8 cellular contexts compared by ENCODE assay signal in the genomic region with DNA sequence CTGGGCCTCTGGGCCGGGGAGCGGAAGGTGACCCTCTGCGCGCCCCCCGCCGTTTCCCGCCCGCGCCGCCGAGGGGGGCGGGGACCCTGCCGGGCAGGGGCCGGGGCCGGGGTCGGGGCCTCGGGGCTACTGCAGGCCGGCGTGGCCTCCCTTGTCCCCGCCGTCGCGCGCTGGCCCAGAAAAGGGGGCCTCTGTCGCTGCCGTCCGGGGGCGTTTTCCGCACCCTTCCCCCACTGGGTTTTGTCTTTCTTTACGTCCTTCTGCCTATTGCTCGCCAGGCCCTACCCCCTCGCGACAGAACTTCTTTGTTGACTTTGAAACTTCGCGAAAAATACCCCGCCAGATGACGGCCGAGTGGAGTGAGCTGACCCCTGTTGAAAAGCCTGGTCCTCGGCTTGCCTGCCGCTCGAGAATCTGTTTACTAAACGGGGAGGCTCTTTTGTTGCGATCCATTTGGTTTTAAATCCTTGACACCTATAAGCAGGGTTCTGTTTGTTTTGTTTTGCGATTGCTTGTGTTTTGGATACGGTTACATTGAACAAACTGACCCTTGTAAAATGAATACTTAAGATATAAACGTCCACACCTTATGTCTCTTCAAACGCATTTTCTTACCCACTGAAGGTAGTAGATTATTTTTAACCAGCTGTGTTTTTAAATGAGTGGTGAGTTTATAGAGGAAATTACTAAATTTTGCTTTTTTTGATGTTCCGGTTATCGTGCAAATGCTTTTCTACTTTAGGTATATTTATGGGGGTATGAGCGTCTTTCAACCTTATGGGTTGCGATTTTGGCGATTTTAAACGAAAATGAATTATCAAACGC. TPM values are rescaled to one million over a fixed set of nuclear protein-coding genes. Genes with fewer than 3 reads are reported as not detected.
DNase-seq lines count a peak whose midpoint lies in the region; ATAC-seq and TF ChIP-seq lines count a peak whose summit lies in the region.

No MANE protein-coding gene starts in this region.

- no peaks in the 10 kb centered on the region for H3K27me3 ChIP-seq in esophagus squamous epithelium

- H3K4me1 ChIP-seq in esophagus squamous epithelium: peaks cover 9 to 65% (median 18%) of the 10 kb centered on the region in 3 donors

- H3K36me3 Mint-ChIP-seq in nephron (ENCODE audit: low read depth) (peaks cover 8% of the 10 kb centered on the region), type B pancreatic cell (peaks cover 8% of the 10 kb centered on the region)

- ATAC-seq in HG02973 (IDR thresholded peaks at IDR 0.05; ENCODE audit: unreplicated experiment): peak; percentile 10

- TF ChIP-seq POLR2A in esophagus squamous epithelium (IDR thresholded peaks at IDR 0.05): no peak

- peak overlapping the region; percentile 98 to 100 (median 99) for H3K27ac ChIP-seq in esophagus squamous epithelium

- peak overlapping the region; percentile 100 for H3K4me3 Mint-ChIP-seq in nephron
- peak overlapping the region; percentile 99 for H3K4me3 Mint-ChIP-seq in type B pancreatic cell

- DNase-seq in SIG-M5 treated with dmso at 0.1 percent for 504 hours (lab: John Stamatoyannopoulos, UW; ENCODE audit: unreplicated experiment) (peak; percentile 43), SIG-M5 (lab: John Stamatoyannopoulos, UW) (no peak), NCI-H748 treated with DMSO at 0.1 percent for 48 hours (lab: John Stamatoyannopoulos, UW) (peak; percentile 85), esophagus squamous epithelium (lab: John Stamatoyannopoulos, UW) (no peak), type B pancreatic cell (ENCODE audit: extremely low spot score, unreplicated experiment) (no peak)
- peak; percentile 79 for DNase-seq in activated CD8-positive, alpha-beta memory T cell treated with anti-CD3 and anti-CD28 coated beads, Interleukin-2, amount 50 U/mL, for 48 hours

- TF ChIP-seq CTCF in esophagus squamous epithelium (IDR thresholded peaks at IDR 0.05) (no peak), nephron (IDR thresholded peaks at IDR 0.05; ENCODE audit: unreplicated experiment in 3 of 3) (no peak), type B pancreatic cell (conservative IDR thresholded peaks at IDR 0.05) (no peak)

- peak overlapping the region; percentile 99 to 100 (median 99) for H3K27ac Mint-ChIP-seq in nephron
- peak overlapping the region; percentile 98 for H3K27ac Mint-ChIP-seq in type B pancreatic cell

- H3K4me1 Mint-ChIP-seq in nephron: peaks cover 51% of the 10 kb centered on the region
- peaks cover 30% of the 10 kb centered on the region for H3K4me1 Mint-ChIP-seq in type B pancreatic cell (ENCODE audit: unreplicated experiment)

- H3K9me3 Mint-ChIP-seq in nephron: no peaks in the 10 kb centered on the region
- H3K9me3 Mint-ChIP-seq in type B pancreatic cell: peaks cover 4% of the 10 kb centered on the region

- H3K36me3 ChIP-seq in esophagus squamous epithelium: no peaks in the 10 kb centered on the region

- H3K9me3 ChIP-seq in esophagus squamous epithelium: no peaks in the 10 kb centered on the region

- no peaks in the 10 kb centered on the region for H3K27me3 Mint-ChIP-seq in nephron (ENCODE audit: low read depth)
- no peaks in the 10 kb centered on the region for H3K27me3 Mint-ChIP-seq in type B pancreatic cell

- peak overlapping the region; percentile 82 to 99 (median 98) for H3K4me3 ChIP-seq in esophagus squamous epithelium

- 1 to 3% methylated on average over 25 to 30 of the region's 54 CpGs for WGBS in esophagus squamous epithelium, 2 donors

- intact Hi-C loops in esophagus squamous epithelium (cut with DNase I): loop anchor here (10.0 kb wide), 1 partner anchor 69 kb away; no protein-coding TSS in a partner anchor

RNA-seq across cellular contexts. Expression of gene MARCHF6, which starts 0.8 kb away (rescaled TPM):
- total RNA-seq in esophagus squamous epithelium: 10 to 100 TPM; 27.6 to 67.1 (median 37.0) TPM
- total RNA-seq in type B pancreatic cell (ENCODE audit: low replicate concordance): 132 and 199 TPM in 2 replicates

RNA-seq across cellular contexts. Expression of gene CMBL, which starts 46.6 kb away (rescaled TPM):
- total RNA-seq in esophagus squamous epithelium: 1 to 10 TPM; 1.1 to 2.1 (median 1.8) TPM
- 12.1 and 32.9 TPM in 2 replicates for total RNA-seq in type B pancreatic cell (ENCODE audit: low replicate concordance)

Comparison
In these comparisons a context has a peak if more than half of its experiments do, and no peak if none do; other contexts are left out.
1. DNase-seq: peak in SIG-M5 treated with dmso at 0.1 percent for 504 hours (single experiment), NCI-H748 treated with DMSO at 0.1 percent for 48 hours (single experiment) and activated CD8-positive, alpha-beta memory T cell treated with anti-CD3 and anti-CD28 coated beads, Interleukin-2, amount 50 U/mL, for 48 hours (single experiment); none in SIG-M5 (single experiment), esophagus squamous epithelium (single experiment) and type B pancreatic cell (single experiment).